In genomic region chr19:29605653-29606419, GRCh38 we compare ENCODE assay signal across 1 cellular context.
A peak's percentile ranks its signal among the peaks of the same experiment; 100 is the strongest.
TF ChIP-seq lines count a peak whose summit lies in the region.

Gene POP4 (plus strand): TSS chr19:29606283. CDS start chr19:29606319, 36 bp downstream.

TF ChIP-seq in HepG2, 621 proteins besides CTCF, POLR2A, EP300 and RAD21 (continued from another document):
- TF ChIP-seq ZNF589 (CRISPR knock-in tag; conservative IDR thresholded peaks at IDR 0.05) (0 out of 2 replicates have a peak, but pooled peaks have one; percentile 50), PRMT3 (CRISPR knock-in tag; IDR thresholded peaks at IDR 0.05; ENCODE audit: borderline replicate concordance, low read depth) (no peak), XRCC5 (optimal IDR thresholded peaks at IDR 0.05; ENCODE audit: low read length) (peak; percentile 68), ZNF383 (CRISPR knock-in tag; IDR thresholded peaks at IDR 0.05; ENCODE audit: borderline replicate concordance) (peak; percentile 61; the same call in 1 of the 2 replicates), ZNF225 (CRISPR knock-in tag; IDR thresholded peaks at IDR 0.05) (peak; percentile 36; the same call in 1 of the 2 replicates), HDAC1 (CRISPR knock-in tag; IDR thresholded peaks at IDR 0.05) (peak; percentile 98), SP2 (CRISPR knock-in tag; IDR thresholded peaks at IDR 0.05) (no peak), TRIM22 (IDR thresholded peaks at IDR 0.05) (no peak), YEATS2 (CRISPR knock-in tag; IDR thresholded peaks at IDR 0.05; ENCODE audit: borderline replicate concordance) (peak; percentile 87; the same call in 1 of the 2 replicates), HNF4A (CRISPR knock-in tag; IDR thresholded peaks at IDR 0.05) (peak; percentile 42; the same call in 1 of the 2 replicates), HIC2 (CRISPR knock-in tag; IDR thresholded peaks at IDR 0.05; ENCODE audit: low read depth) (0 out of 2 replicates have a peak, but pooled peaks have one; percentile 40), ZNF577 (CRISPR knock-in tag; IDR thresholded peaks at IDR 0.05; ENCODE audit: borderline replicate concordance, low read depth) (no peak), ZNF772 (CRISPR knock-in tag; IDR thresholded peaks at IDR 0.05) (peak; percentile 72; the same call in 1 of the 2 replicates), SALL2 (CRISPR knock-in tag; IDR thresholded peaks at IDR 0.05) (peak; percentile 94), NONO (IDR thresholded peaks at IDR 0.05) (no peak), NONO (CRISPR knock-in tag; conservative IDR thresholded peaks at IDR 0.05) (peak; percentile 91), GABPB1 (CRISPR knock-in tag; IDR thresholded peaks at IDR 0.05) (peak; percentile 98), EHMT2 (IDR thresholded peaks at IDR 0.05; ENCODE audit: borderline replicate concordance, low read depth, low read length) (no peak), ZBTB25 (CRISPR knock-in tag; IDR thresholded peaks at IDR 0.05) (0 out of 2 replicates have a peak, but pooled peaks have one; percentile 19), ZNF10 (CRISPR knock-in tag; IDR thresholded peaks at IDR 0.05; ENCODE audit: borderline replicate concordance, low read depth) (no peak), RXRA (CRISPR knock-in tag; IDR thresholded peaks at IDR 0.05) (peak; percentile 33; the same call in 1 of the 2 replicates), ZBTB20 (CRISPR knock-in tag; IDR thresholded peaks at IDR 0.05; ENCODE audit: borderline replicate concordance, low read depth) (no peak), ZNF282 (IDR thresholded peaks at IDR 0.05; ENCODE audit: partially characterized antibody) (no peak), MEIS2 (CRISPR knock-in tag; IDR thresholded peaks at IDR 0.05) (peak; percentile 76; the same call in 1 of the 2 replicates), SALL1 (CRISPR knock-in tag; IDR thresholded peaks at IDR 0.05) (peak; percentile 62), ZSCAN22 (CRISPR knock-in tag; IDR thresholded peaks at IDR 0.05) (no peak), IKZF1 (IDR thresholded peaks at IDR 0.05) (no peak), ZBTB4 (CRISPR knock-in tag; IDR thresholded peaks at IDR 0.05; ENCODE audit: borderline replicate concordance) (peak; percentile 51; the same call in 1 of the 2 replicates), SNAI1 (CRISPR knock-in tag; IDR thresholded peaks at IDR 0.05; ENCODE audit: borderline replicate concordance) (no peak), DR1 (CRISPR knock-in tag; IDR thresholded peaks at IDR 0.05) (peak; percentile 53; the same call in 1 of the 2 replicates), ARNT2 (CRISPR knock-in tag; IDR thresholded peaks at IDR 0.05; ENCODE audit: low read depth) (peak; percentile 44; the same call in 1 of the 2 replicates), NBN (conservative IDR thresholded peaks at IDR 0.05) (no peak), RFX5 (IDR thresholded peaks at IDR 0.05; ENCODE audit: low read depth, low read length) (0 out of 2 replicates have a peak, but pooled peaks have one; percentile 10), PCBP1 (IDR thresholded peaks at IDR 0.05; ENCODE audit: borderline replicate concordance, low read depth, low read length) (peak; percentile 98), SOX5 (CRISPR knock-in tag; IDR thresholded peaks at IDR 0.05; ENCODE audit: borderline replicate concordance) (0 out of 2 replicates have a peak, but pooled peaks have one; percentile 29), ZMAT3 (CRISPR knock-in tag; conservative IDR thresholded peaks at IDR 0.05) (peak; percentile 68; the same call in 1 of the 2 replicates), ZFP62 (CRISPR knock-in tag; IDR thresholded peaks at IDR 0.05) (no peak), RFXAP (CRISPR knock-in tag; IDR thresholded peaks at IDR 0.05; ENCODE audit: borderline replicate concordance) (no peak), ZNF607 (CRISPR knock-in tag; IDR thresholded peaks at IDR 0.05; ENCODE audit: borderline replicate concordance) (no peak), SPEN (CRISPR knock-in tag; IDR thresholded peaks at IDR 0.05; ENCODE audit: low read depth) (peak; percentile 82), ZEB1 (IDR thresholded peaks at IDR 0.05; ENCODE audit: insufficient replicate concordance, low read depth) (no peak)
- TF ChIP-seq, protein P1, sequence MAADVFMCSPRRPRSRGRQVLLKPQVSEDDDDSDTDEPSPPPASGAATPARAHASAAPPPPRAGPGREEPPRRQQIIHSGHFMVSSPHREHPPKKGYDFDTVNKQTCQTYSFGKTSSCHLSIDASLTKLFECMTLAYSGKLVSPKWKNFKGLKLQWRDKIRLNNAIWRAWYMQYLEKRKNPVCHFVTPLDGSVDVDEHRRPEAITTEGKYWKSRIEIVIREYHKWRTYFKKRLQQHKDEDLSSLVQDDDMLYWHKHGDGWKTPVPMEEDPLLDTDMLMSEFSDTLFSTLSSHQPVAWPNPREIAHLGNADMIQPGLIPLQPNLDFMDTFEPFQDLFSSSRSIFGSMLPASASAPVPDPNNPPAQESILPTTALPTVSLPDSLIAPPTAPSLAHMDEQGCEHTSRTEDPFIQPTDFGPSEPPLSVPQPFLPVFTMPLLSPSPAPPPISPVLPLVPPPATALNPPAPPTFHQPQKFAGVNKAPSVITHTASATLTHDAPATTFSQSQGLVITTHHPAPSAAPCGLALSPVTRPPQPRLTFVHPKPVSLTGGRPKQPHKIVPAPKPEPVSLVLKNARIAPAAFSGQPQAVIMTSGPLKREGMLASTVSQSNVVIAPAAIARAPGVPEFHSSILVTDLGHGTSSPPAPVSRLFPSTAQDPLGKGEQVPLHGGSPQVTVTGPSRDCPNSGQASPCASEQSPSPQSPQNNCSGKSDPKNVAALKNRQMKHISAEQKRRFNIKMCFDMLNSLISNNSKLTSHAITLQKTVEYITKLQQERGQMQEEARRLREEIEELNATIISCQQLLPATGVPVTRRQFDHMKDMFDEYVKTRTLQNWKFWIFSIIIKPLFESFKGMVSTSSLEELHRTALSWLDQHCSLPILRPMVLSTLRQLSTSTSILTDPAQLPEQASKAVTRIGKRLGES (CRISPR knock-in tag; IDR thresholded peaks at IDR 0.05; ENCODE audit: borderline replicate concordance): no peak
- TF ChIP-seq, protein P2, sequence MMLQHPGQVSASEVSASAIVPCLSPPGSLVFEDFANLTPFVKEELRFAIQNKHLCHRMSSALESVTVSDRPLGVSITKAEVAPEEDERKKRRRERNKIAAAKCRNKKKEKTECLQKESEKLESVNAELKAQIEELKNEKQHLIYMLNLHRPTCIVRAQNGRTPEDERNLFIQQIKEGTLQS (CRISPR knock-in tag; IDR thresholded peaks at IDR 0.05): peak; percentile 63; the same call in 1 of the 2 replicates
